Comparison of ENCODE assay signal across 20 cellular contexts in the genomic region with DNA sequence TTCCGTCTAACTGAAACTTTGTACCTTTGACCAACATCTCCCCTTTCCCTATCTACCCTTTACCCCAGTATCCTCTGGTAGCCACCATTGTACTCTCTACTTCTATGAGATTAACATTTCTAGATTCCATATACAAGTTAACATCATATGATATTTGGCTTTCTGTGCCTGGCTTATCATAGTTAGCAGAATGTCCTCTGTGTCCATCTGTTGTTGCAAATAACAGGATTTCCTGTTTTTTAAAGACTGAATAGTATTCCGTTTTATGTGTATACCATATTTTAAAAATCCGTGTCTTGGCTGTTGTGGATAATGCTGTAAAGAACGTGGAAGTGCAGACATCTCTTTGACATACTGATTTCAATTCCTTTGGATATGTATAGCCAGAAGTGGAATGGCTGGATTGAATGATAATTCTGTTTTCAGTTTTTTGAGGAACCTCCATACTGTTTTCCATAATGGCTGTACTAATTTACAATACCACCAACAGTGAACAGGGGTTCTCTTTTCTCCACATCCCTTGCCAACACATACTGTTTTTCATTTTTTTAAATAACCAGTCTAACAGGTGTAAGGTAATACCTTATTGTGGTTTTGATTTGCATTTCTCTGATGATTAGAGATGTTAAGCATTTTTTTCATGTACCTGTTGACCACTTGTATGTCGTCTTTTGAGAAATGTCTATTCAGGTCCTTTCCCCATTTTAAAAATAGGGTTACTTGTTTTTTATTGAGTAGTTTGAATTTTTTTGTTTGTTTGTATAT. TPM values are rescaled to one million over a fixed set of nuclear protein-coding genes. Genes with fewer than 3 reads are reported as not detected.
DNase-seq lines count a peak whose midpoint lies in the region; ATAC-seq and TF ChIP-seq lines count a peak whose summit lies in the region.
"Had no signal": no experiment of that assay in that cellular context is flagged by ENCODE, and none has a peak within 500 bp of the region (broad histone marks: within the 10 kb centered on the region; RNA-seq: fewer than 3 reads in every experiment).

No MANE protein-coding gene starts in this region.

- peaks cover 40% of the 10 kb centered on the region for H3K9me3 ChIP-seq in BLaER1
- H3K9me3 ChIP-seq in MM.1S (replicated peaks; ENCODE audit: insufficient read depth, low read length) = no peaks in the 10 kb centered on the region

- peaks cover 6% of the 10 kb centered on the region for H3K4me1 Mint-ChIP-seq in endothelial cell (ENCODE audit: unreplicated experiment)

- no peaks in the 10 kb centered on the region for H3K9me2 ChIP-seq in MM.1S (replicated peaks; ENCODE audit: insufficient read depth, low read length)

- H3K36me3 ChIP-seq in BLaER1 = peaks cover 87% of the 10 kb centered on the region
- peaks cover 3% of the 10 kb centered on the region; the same call in 1 of the 2 replicates for H3K36me3 ChIP-seq in MM.1S (replicated peaks; ENCODE audit: insufficient read depth, low read length)

- no peaks in the 10 kb centered on the region for H3K27me3 Mint-ChIP-seq in endothelial cell (ENCODE audit: unreplicated experiment)

- no peak overlapping the region for H3K27ac Mint-ChIP-seq in endothelial cell (ENCODE audit: unreplicated experiment)
- H3K27ac Mint-ChIP-seq: CD4-positive, CD25-positive, alpha-beta regulatory T cell had no signal

- H3K4me3 ChIP-seq in BLaER1 = 0 out of 2 replicates have a peak overlapping the region, but pooled peaks have one; percentile 26
- H3K4me3 ChIP-seq in MM.1S (ENCODE audit: low read length) = no peak overlapping the region
- H3K4me3 ChIP-seq: GM12878, MG63 had no signal

- H3K4me1 ChIP-seq in BLaER1 (no peaks in the 10 kb centered on the region), MM.1S (ENCODE audit: low read length) (no peaks in the 10 kb centered on the region)

- H3K9me3 Mint-ChIP-seq in endothelial cell (ENCODE audit: unreplicated experiment) = no peaks in the 10 kb centered on the region

- H3K27me3 ChIP-seq in BLaER1 = no peaks in the 10 kb centered on the region
- H3K27me3 ChIP-seq in MM.1S (replicated peaks; ENCODE audit: insufficient read depth, low read length) = no peaks in the 10 kb centered on the region
- H3K27me3 ChIP-seq: MG63 had no signal

- H3K4me2 ChIP-seq in BLaER1 (no peak overlapping the region), MM.1S (ENCODE audit: low read depth, low read length) (no peak overlapping the region)

- peaks cover 36% of the 10 kb centered on the region for H3K36me3 Mint-ChIP-seq in endothelial cell (ENCODE audit: low read depth, unreplicated experiment)

- peaks cover 19% of the 10 kb centered on the region for H3K79me2 ChIP-seq in MM.1S (ENCODE audit: low read length)

- H3K27ac ChIP-seq in BLaER1 (no peak overlapping the region), MM.1S (ENCODE audit: low read length) (no peak overlapping the region)

- H3K9ac ChIP-seq in BLaER1 (no peak overlapping the region), MM.1S (ENCODE audit: low read length) (no peak overlapping the region)

- peak overlapping the region; percentile 32 for H3K4me3 Mint-ChIP-seq in endothelial cell (ENCODE audit: unreplicated experiment)
- H3K4me3 Mint-ChIP-seq: CD4-positive, CD25-positive, alpha-beta regulatory T cell had no signal

- H4K20me1 ChIP-seq in BLaER1 (peaks cover 10% of the 10 kb centered on the region; the same call in 1 of the 2 replicates), MM.1S (ENCODE audit: insufficient read depth, low read length) (no peaks in the 10 kb centered on the region)

- H3F3A ChIP-seq in MM.1S (ENCODE audit: insufficient read depth, low read length) = no peaks in the 10 kb centered on the region

- TF ChIP-seq CTCF in MM.1S (IDR thresholded peaks at IDR 0.05; ENCODE audit: low read length) (no peak), endothelial cell (IDR thresholded peaks at IDR 0.05; ENCODE audit: unreplicated experiment) (no peak)

- no peak for ATAC-seq in GM21786 (IDR thresholded peaks at IDR 0.05; ENCODE audit: unreplicated experiment)
- ATAC-seq: GM12878 had no signal

- DNase-seq in MM.1S (peak; percentile 14), NCI-H526 treated with DMSO at 0.1 percent for 48 hours (lab: John Stamatoyannopoulos, UW) (peak; percentile 98), endothelial cell (ENCODE audit: low spot score) (no peak), DMS153 treated with DMSO at 0.1 percent for 48 hours (lab: John Stamatoyannopoulos, UW; ENCODE audit: unreplicated experiment) (no peak)
- DNase-seq in activated CD4-positive, CD25-positive, alpha-beta regulatory T cell treated with anti-CD3 and anti-CD28 coated beads, Interleukin-2, amount 50 U/mL, for 72 hours = no peak
- DNase-seq: CD4-positive, CD25-positive, alpha-beta regulatory T cell; DMS153; KG1; MG63; NCI-H1417; NCI-H1694; NCI-H2029 treated with DMSO at 0.1 percent for 48 hours; NCI-H446; NCI-H524 treated with DMSO at 0.1 percent for 48 hours; RPMI8226; SHP77; T-helper 1 cell had no signal

- no peak overlapping the region for H2AFZ ChIP-seq in MM.1S (ENCODE audit: low read length)

RNA-seq across cellular contexts. Expression of gene CDC5L, which starts 53.8 kb away (rescaled TPM):
- total RNA-seq in endothelial cell (ENCODE audit: unreplicated experiment) = 17.3 TPM

Comparison
In these comparisons a context has a peak if more than half of its experiments do, and no peak if none do; other contexts are left out.
1. DNase-seq: peak in MM.1S (single experiment) and NCI-H526 treated with DMSO at 0.1 percent for 48 hours (single experiment); none in endothelial cell (single experiment), DMS153 treated with DMSO at 0.1 percent for 48 hours (single experiment) and activated CD4-positive, CD25-positive, alpha-beta regulatory T cell treated with anti-CD3 and anti-CD28 coated beads, Interleukin-2, amount 50 U/mL, for 72 hours (single experiment).